In genomic region chr1:188715566-188715965, GRCh38 we compare ENCODE assay signal across 1 cellular context.
TF ChIP-seq lines count a peak whose summit lies in the region.

No MANE protein-coding gene starts in this region.

TF ChIP-seq in Ishikawa, 13 proteins besides CTCF, POLR2A, EP300 and RAD21 (continued from another document):
- no peak for TF ChIP-seq USF1 (IDR thresholded peaks at IDR 0.05)
- TF ChIP-seq TAF1 (IDR thresholded peaks at IDR 0.05; ENCODE audit: low read depth) = no peak
- TF ChIP-seq NFIC (IDR thresholded peaks at IDR 0.05) = no peak
- TF ChIP-seq ZBTB7A (IDR thresholded peaks at IDR 0.05; ENCODE audit: low read depth) = no peak
